8 cellular contexts compared by ENCODE assay signal in genomic region chr9:98575379-98576346, GRCh38.
DNase-seq lines count a peak whose midpoint lies in the region; ATAC-seq, FAIRE-seq and TF ChIP-seq lines count a peak whose summit lies in the region.

No MANE protein-coding gene starts in this region.

- no peak overlapping the region for H3K4me2 ChIP-seq in Karpas-422 (ENCODE audit: low read depth, low read length, poor library complexity, severe bottlenecking)

- no peaks in the 10 kb centered on the region for H3K36me3 ChIP-seq in Karpas-422 (ENCODE audit: insufficient read depth, low read length)

- H3K4me1 ChIP-seq in Karpas-422 (ENCODE audit: low read length) = peaks cover 19% of the 10 kb centered on the region

- H3K27me3 ChIP-seq in Karpas-422 (ENCODE audit: low read length) = no peaks in the 10 kb centered on the region

- DNase-seq in activated CD4-positive, CD25-positive, alpha-beta regulatory T cell (lab: John Stamatoyannopoulos, UW) = no peak
- peak; percentile 67 for DNase-seq in H54 (ENCODE audit: insufficient read length, low spot score)
- no peak for DNase-seq in Karpas-422
- peak; percentile 68 for DNase-seq in astrocyte of the cerebellum (ENCODE audit: low read depth)
- DNase-seq in stimulated activated effector memory CD8-positive, alpha-beta T cell treated with anti-CD3 and anti-CD28 coated beads, Interleukin-12 subunit alpha, Interleukin-12 subunit beta, amount 100 ng/mL, for 72 hours (ENCODE audit: low spot score in 2 of 2) = peak; percentile 12 to 70
- DNase-seq in SHP77 (lab: John Stamatoyannopoulos, UW) = no peak
- DNase-seq in central memory CD4-positive, alpha-beta T cell = no peak

- no peaks in the 10 kb centered on the region for H3K9me3 Mint-ChIP-seq in stimulated activated effector memory CD8-positive, alpha-beta T cell treated with anti-CD3 and anti-CD28 coated beads, Interleukin-12 subunit alpha, Interleukin-12 subunit beta, amount 100 ng/mL, for 72 hours

- no peak for TF ChIP-seq CTCF in astrocyte of the cerebellum (IDR thresholded peaks at IDR 0.05; ENCODE audit: low read depth, low read length, missing control alignments)

- peak overlapping the region; percentile 39 for H3K4me3 Mint-ChIP-seq in stimulated activated effector memory CD8-positive, alpha-beta T cell treated with anti-CD3 and anti-CD28 coated beads, Interleukin-12 subunit alpha, Interleukin-12 subunit beta, amount 100 ng/mL, for 72 hours

- no peaks in the 10 kb centered on the region for H3K9me2 ChIP-seq in Karpas-422 (replicated peaks; ENCODE audit: insufficient read depth, low read length)

- FAIRE-seq in H54 (lab: Jason Lieb, UNC) = no peak

- no peak overlapping the region for H3K4me3 ChIP-seq in Karpas-422 (ENCODE audit: low read length)
- no peak overlapping the region for H3K4me3 ChIP-seq in astrocyte of the cerebellum (ENCODE audit: low read depth, low read length)

- peak overlapping the region; percentile 13; the same call in 1 of the 2 replicates for H3K9ac ChIP-seq in Karpas-422 (ENCODE audit: low read length)

- peaks cover 27% of the 10 kb centered on the region for H3K4me1 Mint-ChIP-seq in stimulated activated effector memory CD8-positive, alpha-beta T cell treated with anti-CD3 and anti-CD28 coated beads, Interleukin-12 subunit alpha, Interleukin-12 subunit beta, amount 100 ng/mL, for 72 hours

- H2AFZ ChIP-seq in Karpas-422 (ENCODE audit: low read length) = peak overlapping the region; percentile 62; the same call in 1 of the 2 replicates

- H4K20me1 ChIP-seq in Karpas-422 (ENCODE audit: insufficient read depth, low read depth, low read length) = no peaks in the 10 kb centered on the region

- peak overlapping the region; percentile 26 for H3K27ac Mint-ChIP-seq in stimulated activated effector memory CD8-positive, alpha-beta T cell treated with anti-CD3 and anti-CD28 coated beads, Interleukin-12 subunit alpha, Interleukin-12 subunit beta, amount 100 ng/mL, for 72 hours

- H3K27ac ChIP-seq in Karpas-422 (ENCODE audit: low read length) = no peak overlapping the region

- H3K9me3 ChIP-seq in Karpas-422 (ENCODE audit: low read length) = no peaks in the 10 kb centered on the region

- in situ Hi-C loops in astrocyte of the cerebellum (cut with HindIII; ENCODE audit: low sequenced_read_pairs) = no loop called here

- ATAC-seq in activated CD4-positive, CD25-positive, alpha-beta regulatory T cell treated with anti-CD3 and anti-CD28 coated beads, Interleukin-2, amount 50 U/mL, for 24 hours = peak; percentile 19 to 23
- peak; percentile 75 for ATAC-seq in stimulated activated effector memory CD8-positive, alpha-beta T cell treated with anti-CD3 and anti-CD28 coated beads, Interleukin-12 subunit alpha, Interleukin-12 subunit beta, amount 100 ng/mL, for 72 hours

- H3K79me2 ChIP-seq in Karpas-422 (ENCODE audit: low read length) = no peaks in the 10 kb centered on the region

- TF ChIP-seq POLR2A in H54 (IDR thresholded peaks at IDR 0.05; ENCODE audit: low read depth, low read length) = no peak

- peaks cover 6% of the 10 kb centered on the region for H3K36me3 Mint-ChIP-seq in stimulated activated effector memory CD8-positive, alpha-beta T cell treated with anti-CD3 and anti-CD28 coated beads, Interleukin-12 subunit alpha, Interleukin-12 subunit beta, amount 100 ng/mL, for 72 hours

Comparison
In these comparisons a context has a peak if more than half of its experiments do, and no peak if none do; other contexts are left out.
1. DNase-seq: peak in H54 (single experiment), astrocyte of the cerebellum (single experiment) and stimulated activated effector memory CD8-positive, alpha-beta T cell treated with anti-CD3 and anti-CD28 coated beads, Interleukin-12 subunit alpha, Interleukin-12 subunit beta, amount 100 ng/mL, for 72 hours (2 of 2); none in activated CD4-positive, CD25-positive, alpha-beta regulatory T cell (0 of 4), Karpas-422 (single experiment), SHP77 (0 of 2) and central memory CD4-positive, alpha-beta T cell (single experiment).